Comparison of ENCODE assay signal across 10 cellular contexts in the genomic region with DNA sequence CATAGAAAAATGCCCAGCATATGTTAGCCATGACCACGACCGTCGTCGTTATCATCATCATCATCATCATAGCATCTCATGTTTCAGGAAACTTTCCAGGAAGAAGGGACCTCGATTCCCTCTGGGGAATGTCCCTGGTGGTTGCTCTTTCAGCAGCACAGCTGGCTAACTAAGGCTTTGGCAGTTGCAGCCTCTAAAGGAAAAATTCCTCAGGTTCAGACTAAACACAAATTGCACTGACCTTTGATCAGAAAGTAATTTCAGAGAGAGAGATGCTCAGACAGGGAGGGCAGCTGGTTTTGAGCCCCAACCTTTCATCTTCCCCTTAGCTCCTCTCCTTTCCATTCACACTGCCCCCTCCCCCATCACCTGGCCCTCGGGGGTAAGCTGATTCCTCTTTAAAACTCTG. TPM values are rescaled to one million over a fixed set of nuclear protein-coding genes. Genes with fewer than 3 reads are reported as not detected.
A peak's percentile ranks its signal among the peaks of the same experiment; 100 is the strongest.
DNase-seq lines count a peak whose midpoint lies in the region; ATAC-seq, FAIRE-seq and TF ChIP-seq lines count a peak whose summit lies in the region.
"Had no signal": no experiment of that assay in that cellular context is flagged by ENCODE, and none has a peak within 500 bp of the region (broad histone marks: within the 10 kb centered on the region; RNA-seq: fewer than 3 reads in every experiment).

No MANE protein-coding gene starts in this region.

- H3K79me2 ChIP-seq in mesendoderm (ENCODE audit: control insufficient read depth, insufficient read depth, low read length), result no peaks in the 10 kb centered on the region

- H2AK5ac ChIP-seq in mesendoderm (ENCODE audit: low read length), result no peak overlapping the region

- H3K4me1 ChIP-seq in mesendoderm (ENCODE audit: control insufficient read depth, low read depth, low read length), result no peaks in the 10 kb centered on the region

- no peak overlapping the region for H3K4me3 ChIP-seq in mesendoderm (ENCODE audit: low read length)
- H3K4me3 ChIP-seq: MG63 had no signal

- TF ChIP-seq CTCF in omental fat pad (IDR thresholded peaks at IDR 0.05), result no peak

- no peak for ATAC-seq in activated CD4-positive, CD25-positive, alpha-beta regulatory T cell treated with anti-CD3 and anti-CD28 coated beads, Interleukin-2, amount 50 U/mL, for 24 hours
- no peak for ATAC-seq in omental fat pad (ENCODE audit: low FRiP score)
- ATAC-seq: activated CD8-positive, alpha-beta T cell treated with anti-CD3 and anti-CD28 coated beads, Interleukin-2, amount 10 ng/mL, durations not matched to agents 7 days and 5 days had no signal

- WGBS in mesendoderm (ENCODE audit: extremely low coverage, insufficient coverage, low lambda C conversion rate), result no CpG with 5 or more reads among the region's 6 CpGs

- no peak for FAIRE-seq in RCC 7860 (lab: Jason Lieb, UNC)
- FAIRE-seq: endometrium had no signal

- H3K36me3 ChIP-seq in mesendoderm (ENCODE audit: control insufficient read depth, insufficient read depth, low read length), result no peaks in the 10 kb centered on the region
- H3K36me3 ChIP-seq: MG63 had no signal

- no peak overlapping the region for H3K4me2 ChIP-seq in mesendoderm (ENCODE audit: low read length)

- H2BK15ac ChIP-seq in mesendoderm (replicated peaks; ENCODE audit: low read depth), result no peak overlapping the region

- peak; percentile 2 for DNase-seq in GF-D8 (lab: John Stamatoyannopoulos, UW)
- DNase-seq in RCC 7860 (ENCODE audit: low spot score), result peak; percentile 3
- DNase-seq in mesendoderm, result peak; percentile 27
- DNase-seq in mucosa of gallbladder (ENCODE audit: low spot score), result no peak
- no peak for DNase-seq in omental fat pad (ENCODE audit: low spot score)
- DNase-seq: activated CD8-positive, alpha-beta T cell treated with anti-CD3 and anti-CD28 coated beads, Interleukin-2, amount 10 ng/mL, durations not matched to agents 7 days and 5 days; MG63; stimulated activated CD4-positive, alpha-beta T cell treated with anti-CD3 and anti-CD28 coated beads, Interleukin-1b, Interleukin-23, amount 100 ng/mL, for 48 hours had no signal

- no peak overlapping the region for H3K18ac ChIP-seq in mesendoderm (ENCODE audit: low read length)

- no peaks in the 10 kb centered on the region for H3K79me1 ChIP-seq in mesendoderm (ENCODE audit: low read length)

- no peak overlapping the region for H3K23ac ChIP-seq in mesendoderm (ENCODE audit: low read length)

- H4K8ac ChIP-seq in mesendoderm (ENCODE audit: low read depth, low read length), result no peak overlapping the region

- no peak overlapping the region for H3K9ac ChIP-seq in mesendoderm (ENCODE audit: low read length)

- H2BK5ac ChIP-seq in mesendoderm (ENCODE audit: low read length), result no peak overlapping the region

- no peak overlapping the region for H4K5ac ChIP-seq in mesendoderm (ENCODE audit: low read length)

- no peak overlapping the region for H2BK120ac ChIP-seq in mesendoderm (ENCODE audit: low read depth, low read length)

- H3K27ac ChIP-seq in mesendoderm (ENCODE audit: low read depth, low read length), result no peak overlapping the region

- H3K4ac ChIP-seq in mesendoderm (ENCODE audit: low read depth, low read length), result no peak overlapping the region

- no peak overlapping the region for H3K56ac ChIP-seq in mesendoderm (ENCODE audit: low read length)

- no peaks in the 10 kb centered on the region for H3K27me3 ChIP-seq in mesendoderm (ENCODE audit: insufficient read depth, low read length, poor library complexity)
- H3K27me3 ChIP-seq: MG63 had no signal

RNA-seq across cellular contexts. Expression of gene CFB, which starts 5.6 kb away (rescaled TPM):
- polyA plus RNA-seq in mesendoderm (2013, experiment 1 of 2), result 0.04 TPM
- not detected for polyA plus RNA-seq in mesendoderm (2013, experiment 2 of 2)
- total RNA-seq in mucosa of gallbladder (476 TPM), omental fat pad (1,000 to 10,000 TPM in 1 of 4 donors, 100 to 1,000 TPM in 2, 10 to 100 TPM in 1; 16.7 to 1,024 (median 264) TPM)

RNA-seq across cellular contexts. Expression of gene C2, which starts 12.7 kb away (rescaled TPM):
- 0.21 TPM for polyA plus RNA-seq in mesendoderm (2013, experiment 1 of 2)
- polyA plus RNA-seq in mesendoderm (2013, experiment 2 of 2), result 0.22 TPM
- total RNA-seq in mucosa of gallbladder (14.8 TPM), omental fat pad (10 to 100 TPM; 30.6 to 96.1 (median 46.0) TPM)

RNA-seq across cellular contexts. Expression of gene NELFE, which starts 18.5 kb away (rescaled TPM):
- polyA plus RNA-seq in mesendoderm (2013, experiment 1 of 2), result 61.2 TPM
- 62.3 TPM for polyA plus RNA-seq in mesendoderm (2013, experiment 2 of 2)
- 52.1 TPM for total RNA-seq in mucosa of gallbladder
- total RNA-seq in omental fat pad, result 10 to 100 TPM; 67.0 to 94.0 (median 75.0) TPM

RNA-seq across cellular contexts. Expression of gene SKIC2, which starts 18.7 kb away (rescaled TPM):
- 19.4 TPM for polyA plus RNA-seq in mesendoderm (2013, experiment 1 of 2)
- 20.0 TPM for polyA plus RNA-seq in mesendoderm (2013, experiment 2 of 2)
- total RNA-seq in mucosa of gallbladder (81.3 TPM), omental fat pad (10 to 100 TPM; 31.3 to 50.8 (median 44.8) TPM)

RNA-seq across cellular contexts. Expression of gene DXO, which starts 31.7 kb away (rescaled TPM):
- 10.6 TPM for polyA plus RNA-seq in mesendoderm (2013, experiment 1 of 2)
- 11.7 TPM for polyA plus RNA-seq in mesendoderm (2013, experiment 2 of 2)
- total RNA-seq in mucosa of gallbladder, result 27.6 TPM
- total RNA-seq in omental fat pad, result 10 to 100 TPM; 15.6 to 19.9 (median 18.4) TPM

Comparison
In these comparisons a context has a peak if more than half of its experiments do, and no peak if none do; other contexts are left out.
1. DNase-seq: peak in GF-D8 (single experiment), RCC 7860 (single experiment) and mesendoderm (single experiment); none in mucosa of gallbladder (single experiment) and omental fat pad (single experiment).